In the genomic region with DNA sequence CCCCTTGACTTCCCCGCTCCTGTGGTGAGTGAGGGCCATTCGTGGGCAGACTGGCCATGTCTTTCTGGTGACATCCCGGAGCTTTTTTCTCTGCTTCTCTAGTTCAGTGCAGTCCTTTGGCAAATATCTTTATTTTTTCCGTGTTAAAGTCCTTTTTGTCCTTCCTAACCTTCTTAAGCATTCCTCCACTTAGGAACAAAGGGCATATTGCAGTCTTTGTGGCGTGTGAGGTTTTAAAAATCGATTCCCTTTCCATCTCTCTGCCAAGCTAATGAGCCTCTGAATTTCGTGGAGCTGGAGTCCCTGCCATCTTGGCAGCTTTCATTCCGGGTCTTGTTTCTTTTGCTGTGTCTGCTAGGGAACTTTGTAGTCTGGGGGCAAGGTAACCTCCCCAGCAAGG, we compare ENCODE assay signal across 1 cellular context.
TF ChIP-seq lines count a peak whose summit lies in the region.

No MANE protein-coding gene starts in this region.

TF ChIP-seq in WTC11, 78 proteins besides CTCF, POLR2A, EP300 and RAD21 (continued from another document):
- no peak for TF ChIP-seq ZMAT4 (CRISPR knock-in tag; IDR thresholded peaks at IDR 0.05)
- no peak for TF ChIP-seq RORB (CRISPR knock-in tag; IDR thresholded peaks at IDR 0.05)
- TF ChIP-seq ZNF317 (CRISPR knock-in tag; IDR thresholded peaks at IDR 0.05; ENCODE audit: borderline replicate concordance, low read depth): no peak
- no peak for TF ChIP-seq ESRRA (CRISPR knock-in tag; IDR thresholded peaks at IDR 0.05; ENCODE audit: borderline replicate concordance)
- no peak for TF ChIP-seq ZNF512 (CRISPR knock-in tag; IDR thresholded peaks at IDR 0.05; ENCODE audit: borderline replicate concordance)
- TF ChIP-seq, protein P1, sequence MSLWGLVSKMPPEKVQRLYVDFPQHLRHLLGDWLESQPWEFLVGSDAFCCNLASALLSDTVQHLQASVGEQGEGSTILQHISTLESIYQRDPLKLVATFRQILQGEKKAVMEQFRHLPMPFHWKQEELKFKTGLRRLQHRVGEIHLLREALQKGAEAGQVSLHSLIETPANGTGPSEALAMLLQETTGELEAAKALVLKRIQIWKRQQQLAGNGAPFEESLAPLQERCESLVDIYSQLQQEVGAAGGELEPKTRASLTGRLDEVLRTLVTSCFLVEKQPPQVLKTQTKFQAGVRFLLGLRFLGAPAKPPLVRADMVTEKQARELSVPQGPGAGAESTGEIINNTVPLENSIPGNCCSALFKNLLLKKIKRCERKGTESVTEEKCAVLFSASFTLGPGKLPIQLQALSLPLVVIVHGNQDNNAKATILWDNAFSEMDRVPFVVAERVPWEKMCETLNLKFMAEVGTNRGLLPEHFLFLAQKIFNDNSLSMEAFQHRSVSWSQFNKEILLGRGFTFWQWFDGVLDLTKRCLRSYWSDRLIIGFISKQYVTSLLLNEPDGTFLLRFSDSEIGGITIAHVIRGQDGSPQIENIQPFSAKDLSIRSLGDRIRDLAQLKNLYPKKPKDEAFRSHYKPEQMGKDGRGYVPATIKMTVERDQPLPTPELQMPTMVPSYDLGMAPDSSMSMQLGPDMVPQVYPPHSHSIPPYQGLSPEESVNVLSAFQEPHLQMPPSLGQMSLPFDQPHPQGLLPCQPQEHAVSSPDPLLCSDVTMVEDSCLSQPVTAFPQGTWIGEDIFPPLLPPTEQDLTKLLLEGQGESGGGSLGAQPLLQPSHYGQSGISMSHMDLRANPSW (CRISPR knock-in tag; conservative IDR thresholded peaks at IDR 0.05; ENCODE audit: low read depth): no peak
- no peak for TF ChIP-seq CREM (CRISPR knock-in tag; IDR thresholded peaks at IDR 0.05)
- TF ChIP-seq TEAD1 (CRISPR knock-in tag; IDR thresholded peaks at IDR 0.05): no peak
- no peak for TF ChIP-seq ATF6 (CRISPR knock-in tag; IDR thresholded peaks at IDR 0.05)
- TF ChIP-seq GTF2I (CRISPR knock-in tag; conservative IDR thresholded peaks at IDR 0.05): no peak
- no peak for TF ChIP-seq NR1H2 (CRISPR knock-in tag; IDR thresholded peaks at IDR 0.05)
- TF ChIP-seq, protein P2, sequence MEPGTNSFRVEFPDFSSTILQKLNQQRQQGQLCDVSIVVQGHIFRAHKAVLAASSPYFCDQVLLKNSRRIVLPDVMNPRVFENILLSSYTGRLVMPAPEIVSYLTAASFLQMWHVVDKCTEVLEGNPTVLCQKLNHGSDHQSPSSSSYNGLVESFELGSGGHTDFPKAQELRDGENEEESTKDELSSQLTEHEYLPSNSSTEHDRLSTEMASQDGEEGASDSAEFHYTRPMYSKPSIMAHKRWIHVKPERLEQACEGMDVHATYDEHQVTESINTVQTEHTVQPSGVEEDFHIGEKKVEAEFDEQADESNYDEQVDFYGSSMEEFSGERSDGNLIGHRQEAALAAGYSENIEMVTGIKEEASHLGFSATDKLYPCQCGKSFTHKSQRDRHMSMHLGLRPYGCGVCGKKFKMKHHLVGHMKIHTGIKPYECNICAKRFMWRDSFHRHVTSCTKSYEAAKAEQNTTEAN (CRISPR knock-in tag; IDR thresholded peaks at IDR 0.05): no peak
- no peak for TF ChIP-seq GABPB1 (CRISPR knock-in tag; IDR thresholded peaks at IDR 0.05)
- TF ChIP-seq MXD4 (CRISPR knock-in tag; IDR thresholded peaks at IDR 0.05; ENCODE audit: borderline replicate concordance): no peak
- no peak for TF ChIP-seq FOXK1 (CRISPR knock-in tag; IDR thresholded peaks at IDR 0.05)
- TF ChIP-seq, protein P3, sequence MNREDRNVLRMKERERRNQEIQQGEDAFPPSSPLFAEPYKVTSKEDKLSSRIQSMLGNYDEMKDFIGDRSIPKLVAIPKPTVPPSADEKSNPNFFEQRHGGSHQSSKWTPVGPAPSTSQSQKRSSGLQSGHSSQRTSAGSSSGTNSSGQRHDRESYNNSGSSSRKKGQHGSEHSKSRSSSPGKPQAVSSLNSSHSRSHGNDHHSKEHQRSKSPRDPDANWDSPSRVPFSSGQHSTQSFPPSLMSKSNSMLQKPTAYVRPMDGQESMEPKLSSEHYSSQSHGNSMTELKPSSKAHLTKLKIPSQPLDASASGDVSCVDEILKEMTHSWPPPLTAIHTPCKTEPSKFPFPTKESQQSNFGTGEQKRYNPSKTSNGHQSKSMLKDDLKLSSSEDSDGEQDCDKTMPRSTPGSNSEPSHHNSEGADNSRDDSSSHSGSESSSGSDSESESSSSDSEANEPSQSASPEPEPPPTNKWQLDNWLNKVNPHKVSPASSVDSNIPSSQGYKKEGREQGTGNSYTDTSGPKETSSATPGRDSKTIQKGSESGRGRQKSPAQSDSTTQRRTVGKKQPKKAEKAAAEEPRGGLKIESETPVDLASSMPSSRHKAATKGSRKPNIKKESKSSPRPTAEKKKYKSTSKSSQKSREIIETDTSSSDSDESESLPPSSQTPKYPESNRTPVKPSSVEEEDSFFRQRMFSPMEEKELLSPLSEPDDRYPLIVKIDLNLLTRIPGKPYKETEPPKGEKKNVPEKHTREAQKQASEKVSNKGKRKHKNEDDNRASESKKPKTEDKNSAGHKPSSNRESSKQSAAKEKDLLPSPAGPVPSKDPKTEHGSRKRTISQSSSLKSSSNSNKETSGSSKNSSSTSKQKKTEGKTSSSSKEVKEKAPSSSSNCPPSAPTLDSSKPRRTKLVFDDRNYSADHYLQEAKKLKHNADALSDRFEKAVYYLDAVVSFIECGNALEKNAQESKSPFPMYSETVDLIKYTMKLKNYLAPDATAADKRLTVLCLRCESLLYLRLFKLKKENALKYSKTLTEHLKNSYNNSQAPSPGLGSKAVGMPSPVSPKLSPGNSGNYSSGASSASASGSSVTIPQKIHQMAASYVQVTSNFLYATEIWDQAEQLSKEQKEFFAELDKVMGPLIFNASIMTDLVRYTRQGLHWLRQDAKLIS (CRISPR knock-in tag; IDR thresholded peaks at IDR 0.05; ENCODE audit: borderline replicate concordance): no peak
- TF ChIP-seq ATF1 (CRISPR knock-in tag; IDR thresholded peaks at IDR 0.05): no peak
